In the genomic region with DNA sequence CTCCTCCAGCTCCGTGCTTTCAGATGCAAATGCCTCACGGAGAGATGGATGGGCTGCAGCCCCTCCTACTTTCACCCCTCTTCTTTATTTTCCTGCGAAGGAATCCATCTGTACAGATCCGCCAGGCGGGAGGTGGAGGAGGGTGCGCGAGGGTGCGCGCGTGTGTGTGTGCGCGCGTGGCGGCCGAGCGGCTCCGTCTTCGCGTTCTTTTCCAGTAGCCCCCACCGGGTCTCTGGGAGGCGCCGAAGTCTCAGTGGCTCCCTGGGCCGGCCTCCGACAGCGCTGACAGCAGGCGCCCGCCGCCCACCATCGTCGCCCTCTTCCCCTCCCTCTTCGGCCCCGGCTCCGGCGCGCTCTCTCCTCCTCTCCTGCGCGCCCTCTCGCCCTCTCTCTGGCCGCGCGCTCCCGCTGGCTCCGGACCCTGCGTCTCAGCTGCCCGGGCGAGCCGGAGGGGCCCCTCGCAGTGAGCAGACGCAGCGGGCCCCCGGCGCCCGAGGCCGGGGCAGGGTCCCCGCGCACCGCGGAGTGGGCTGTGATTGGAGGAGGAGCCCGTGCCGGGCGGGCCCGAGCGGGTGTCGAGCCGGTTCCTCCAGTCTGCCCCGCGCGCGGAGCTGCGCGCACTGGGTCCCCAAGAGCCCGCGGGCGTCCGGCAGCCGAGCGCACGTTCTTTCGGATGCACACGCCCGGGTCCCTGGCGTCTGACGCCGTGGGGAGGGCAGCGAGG, we compare ENCODE assay signal across 11 cellular contexts. TPM values are rescaled to one million over a fixed set of nuclear protein-coding genes. Genes with fewer than 3 reads are reported as not detected.
DNase-seq lines count a peak whose midpoint lies in the region; ATAC-seq and TF ChIP-seq lines count a peak whose summit lies in the region.
"Had no signal": no experiment of that assay in that cellular context is flagged by ENCODE, and none has a peak within 500 bp of the region (broad histone marks: within the 10 kb centered on the region; RNA-seq: fewer than 3 reads in every experiment).

A gene with protein sequence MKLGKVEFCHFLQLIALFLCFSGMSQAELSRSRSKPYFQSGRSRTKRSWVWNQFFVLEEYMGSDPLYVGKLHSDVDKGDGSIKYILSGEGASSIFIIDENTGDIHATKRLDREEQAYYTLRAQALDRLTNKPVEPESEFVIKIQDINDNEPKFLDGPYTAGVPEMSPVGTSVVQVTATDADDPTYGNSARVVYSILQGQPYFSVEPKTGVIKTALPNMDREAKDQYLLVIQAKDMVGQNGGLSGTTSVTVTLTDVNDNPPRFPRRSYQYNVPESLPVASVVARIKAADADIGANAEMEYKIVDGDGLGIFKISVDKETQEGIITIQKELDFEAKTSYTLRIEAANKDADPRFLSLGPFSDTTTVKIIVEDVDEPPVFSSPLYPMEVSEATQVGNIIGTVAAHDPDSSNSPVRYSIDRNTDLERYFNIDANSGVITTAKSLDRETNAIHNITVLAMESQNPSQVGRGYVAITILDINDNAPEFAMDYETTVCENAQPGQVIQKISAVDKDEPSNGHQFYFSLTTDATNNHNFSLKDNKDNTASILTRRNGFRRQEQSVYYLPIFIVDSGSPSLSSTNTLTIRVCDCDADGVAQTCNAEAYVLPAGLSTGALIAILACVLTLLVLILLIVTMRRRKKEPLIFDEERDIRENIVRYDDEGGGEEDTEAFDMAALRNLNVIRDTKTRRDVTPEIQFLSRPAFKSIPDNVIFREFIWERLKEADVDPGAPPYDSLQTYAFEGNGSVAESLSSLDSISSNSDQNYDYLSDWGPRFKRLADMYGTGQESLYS (plus strand): TSS at position 592 of the 724 bp plus-strand sequence. CDS start 11,831 bp downstream, outside the sequence.

- peaks cover 19% of the 10 kb centered on the region for H3K4me1 ChIP-seq in HUES48 (ENCODE audit: control insufficient read depth, insufficient read depth, low read length)
- no peaks in the 10 kb centered on the region for H3K4me1 ChIP-seq in RWPE2 (ENCODE audit: insufficient read depth, poor library complexity, severe bottlenecking)
- H3K4me1 ChIP-seq in iPS-18a (ENCODE audit: control insufficient read depth, low read depth, low read length), result peaks cover 22% of the 10 kb centered on the region
- no peaks in the 10 kb centered on the region for H3K4me1 ChIP-seq in CD4-positive, alpha-beta memory T cell (ENCODE audit: insufficient read depth, low read length)
- H3K4me1 ChIP-seq: SJSA1 had no signal

- peaks cover 0 to 24% (median 12%) of the 10 kb centered on the region in 8 donors for H3K9me3 Mint-ChIP-seq in CD4-positive, alpha-beta memory T cell
- no peaks in the 10 kb centered on the region for H3K9me3 Mint-ChIP-seq in activated CD8-positive, alpha-beta T cell treated with anti-CD3 and anti-CD28 coated beads for 36 hours
- H3K9me3 Mint-ChIP-seq: activated naive CD4-positive, alpha-beta T cell treated with anti-CD3 and anti-CD28 coated beads for 36 hours had no signal

- H3K4me3 ChIP-seq in HUES48 (ENCODE audit: low read depth, low read length), result peak within 1 kb of the TSS; percentile 88
- peak within 1 kb of the TSS; percentile 18 for H3K4me3 ChIP-seq in RWPE2 (ENCODE audit: severe bottlenecking)
- peak within 1 kb of the TSS; percentile 73 for H3K4me3 ChIP-seq in iPS-18a (ENCODE audit: low read length)
- H3K4me3 ChIP-seq in skin epidermis, result peak within 1 kb of the TSS; percentile 6 to 34 (median 24)
- H3K4me3 ChIP-seq in CD4-positive, alpha-beta memory T cell (ENCODE audit: low read length in 2 of 2), result no peak within 1 kb of the TSS
- H3K4me3 ChIP-seq: SJSA1 had no signal

- CTCF ChIA-PET in CD4-positive, alpha-beta memory T cell (lab: Charles Lee; ENCODE audit: partially characterized antibody), result no interaction called here
- CTCF ChIA-PET in activated CD8-positive, alpha-beta T cell treated with anti-CD3 and anti-CD28 coated beads for 36 hours (lab: Charles Lee), result no interaction called here

- peak; percentile 38; the same call in 2 of the 3 replicates for ATAC-seq in RWPE2 (ENCODE audit: low read depth)
- no peak for ATAC-seq in activated CD8-positive, alpha-beta T cell treated with anti-CD3 and anti-CD28 coated beads for 36 hours

- DNase-seq in RWPE2 (ENCODE audit: low spot score), result no peak
- DNase-seq in CD4-positive, alpha-beta memory T cell, result no peak
- no peak for DNase-seq in RKO (ENCODE audit: low spot score)
- no peak for DNase-seq in pons (ENCODE audit: low spot score)
- no peak for DNase-seq in activated CD8-positive, alpha-beta T cell treated with anti-CD3 and anti-CD28 coated beads for 36 hours
- DNase-seq: activated naive CD4-positive, alpha-beta T cell treated with anti-CD3 and anti-CD28 coated beads for 36 hours; immature natural killer cell had no signal

- H3K27me3 ChIP-seq in HUES48 (ENCODE audit: control insufficient read depth, insufficient read depth, low read length) (peaks cover 56% of the 10 kb centered on the region), RWPE2 (ENCODE audit: insufficient read depth, poor library complexity, severe bottlenecking) (peaks cover 34% of the 10 kb centered on the region), iPS-18a (ENCODE audit: control insufficient read depth, insufficient read depth, low read length) (peaks cover 49% of the 10 kb centered on the region)
- H3K27me3 ChIP-seq in CD4-positive, alpha-beta memory T cell (ENCODE audit: insufficient read depth, low read length), result no peaks in the 10 kb centered on the region
- H3K27me3 ChIP-seq: SJSA1 had no signal

- H3K27me3 Mint-ChIP-seq in CD4-positive, alpha-beta memory T cell, result peaks cover 1 to 4% of the 10 kb centered on the region in 2 donors
- H3K27me3 Mint-ChIP-seq in activated CD8-positive, alpha-beta T cell treated with anti-CD3 and anti-CD28 coated beads for 36 hours, result peaks cover 18% of the 10 kb centered on the region

- H3K4me1 Mint-ChIP-seq in CD4-positive, alpha-beta memory T cell, result no peaks in the 10 kb centered on the region
- H3K4me1 Mint-ChIP-seq in activated CD8-positive, alpha-beta T cell treated with anti-CD3 and anti-CD28 coated beads for 36 hours (ENCODE audit: low read depth), result no peaks in the 10 kb centered on the region

- H3K9me3 ChIP-seq in HUES48 (ENCODE audit: control insufficient read depth, insufficient read depth, low read length) (no peaks in the 10 kb centered on the region), RWPE2 (ENCODE audit: severe bottlenecking) (no peaks in the 10 kb centered on the region), iPS-18a (ENCODE audit: control insufficient read depth, low read depth, low read length) (no peaks in the 10 kb centered on the region)
- no peaks in the 10 kb centered on the region for H3K9me3 ChIP-seq in CD4-positive, alpha-beta memory T cell (ENCODE audit: control insufficient read depth in 1 of 2, low read length in 2 of 2)

- no peak within 1 kb of the TSS for H3K9ac ChIP-seq in HUES48 (ENCODE audit: low read depth, low read length)
- H3K9ac ChIP-seq in iPS-18a (ENCODE audit: low read length), result peak within 1 kb of the TSS; percentile 45

- H3K27ac Mint-ChIP-seq in CD4-positive, alpha-beta memory T cell, result no peak within 1 kb of the TSS
- H3K27ac Mint-ChIP-seq in activated CD8-positive, alpha-beta T cell treated with anti-CD3 and anti-CD28 coated beads for 36 hours, result no peak within 1 kb of the TSS
- H3K27ac Mint-ChIP-seq: activated naive CD4-positive, alpha-beta T cell treated with anti-CD3 and anti-CD28 coated beads for 36 hours; immature natural killer cell had no signal

- H3K27ac ChIP-seq in HUES48 (ENCODE audit: low read depth, low read length) (no peak within 1 kb of the TSS), RWPE2 (ENCODE audit: poor library complexity, severe bottlenecking) (no peak within 1 kb of the TSS), iPS-18a (ENCODE audit: low read length) (no peak within 1 kb of the TSS), skin epidermis (no peak within 1 kb of the TSS)
- no peak within 1 kb of the TSS for H3K27ac ChIP-seq in CD4-positive, alpha-beta memory T cell (ENCODE audit: low read depth, low read length)
- H3K27ac ChIP-seq: SJSA1 had no signal

- H3K36me3 Mint-ChIP-seq in CD4-positive, alpha-beta memory T cell, result no peaks in the 10 kb centered on the region
- H3K36me3 Mint-ChIP-seq in activated CD8-positive, alpha-beta T cell treated with anti-CD3 and anti-CD28 coated beads for 36 hours (ENCODE audit: low read depth), result peaks cover 3% of the 10 kb centered on the region

- H3K4me3 Mint-ChIP-seq in CD4-positive, alpha-beta memory T cell, result peak within 1 kb of the TSS in 1 of 8 donors; percentile 40
- no peak within 1 kb of the TSS for H3K4me3 Mint-ChIP-seq in activated CD8-positive, alpha-beta T cell treated with anti-CD3 and anti-CD28 coated beads for 36 hours
- H3K4me3 Mint-ChIP-seq: activated naive CD4-positive, alpha-beta T cell treated with anti-CD3 and anti-CD28 coated beads for 36 hours had no signal

- no peak for TF ChIP-seq CTCF in RWPE2 (IDR thresholded peaks at IDR 0.05; ENCODE audit: poor library complexity, severe bottlenecking)
- no peak for TF ChIP-seq CTCF in activated CD8-positive, alpha-beta T cell treated with anti-CD3 and anti-CD28 coated beads for 36 hours (IDR thresholded peaks at IDR 0.05)

- intact Hi-C loops in CD4-positive, alpha-beta memory T cell (cut with micrococcal nuclease), result no loop called here
- intact Hi-C loops in activated CD8-positive, alpha-beta T cell treated with anti-CD3 and anti-CD28 coated beads for 36 hours (cut with micrococcal nuclease), result no loop called here

- POLR2A ChIA-PET in CD4-positive, alpha-beta memory T cell (lab: Charles Lee; ENCODE audit: partially characterized antibody), result no interaction called here
- POLR2A ChIA-PET in activated CD8-positive, alpha-beta T cell treated with anti-CD3 and anti-CD28 coated beads for 36 hours (lab: Charles Lee), result no interaction called here

- H3K36me3 ChIP-seq in HUES48 (ENCODE audit: control insufficient read depth, insufficient read depth, low read length) (no peaks in the 10 kb centered on the region), RWPE2 (ENCODE audit: low read depth) (no peaks in the 10 kb centered on the region), iPS-18a (ENCODE audit: control insufficient read depth, low read depth, low read length) (no peaks in the 10 kb centered on the region)
- H3K36me3 ChIP-seq in CD4-positive, alpha-beta memory T cell (ENCODE audit: insufficient read depth, low read length), result no peaks in the 10 kb centered on the region
- H3K36me3 ChIP-seq: SJSA1 had no signal

RNA-seq across cellular contexts. Expression of the gene that starts here (rescaled TPM):
- not detected for total RNA-seq in CD4-positive, alpha-beta memory T cell
- not detected for polyA plus RNA-seq in CD4-positive, alpha-beta memory T cell
- total RNA-seq in activated CD8-positive, alpha-beta T cell treated with anti-CD3 and anti-CD28 coated beads for 36 hours, result not detected
- total RNA-seq: activated naive CD4-positive, alpha-beta T cell treated with anti-CD3 and anti-CD28 coated beads for 36 hours; SJSA1 had no signal
- polyA plus RNA-seq: immature natural killer cell had no signal

Comparison
In these comparisons a context has a peak if more than half of its experiments do, and no peak if none do; other contexts are left out.
1. H3K4me3 ChIP-seq: peak in HUES48 (single experiment), RWPE2 (single experiment), iPS-18a (single experiment) and skin epidermis (7 of 7); none in CD4-positive, alpha-beta memory T cell (0 of 2).